Comparison of ENCODE assay signal across 1 cellular context in genomic region chr7:30001953-30002352, GRCh38.
TF ChIP-seq lines count a peak whose summit lies in the region.

No MANE protein-coding gene starts in this region.

TF ChIP-seq in GM12878, 131 proteins besides CTCF, POLR2A, EP300 and RAD21:
- peak; percentile 71 for TF ChIP-seq MEF2B (IDR thresholded peaks at IDR 0.05; ENCODE audit: partially characterized antibody, poor library complexity, severe bottlenecking)
- TF ChIP-seq FOXM1 (IDR thresholded peaks at IDR 0.05; ENCODE audit: low read depth, low read length), result no peak
- TF ChIP-seq CUX1 (IDR thresholded peaks at IDR 0.05; ENCODE audit: insufficient replicate concordance, low read depth, low read length), result peak; percentile 16
